26 cellular contexts compared by ENCODE assay signal in genomic region chr7:8991159-8991558, GRCh38.
DNase-seq lines count a peak whose midpoint lies in the region; ATAC-seq and TF ChIP-seq lines count a peak whose summit lies in the region.
"Had no signal": no experiment of that assay in that cellular context is flagged by ENCODE, and none has a peak within 500 bp of the region (broad histone marks: within the 10 kb centered on the region; RNA-seq: fewer than 3 reads in every experiment).

No MANE protein-coding gene starts in this region.

- ATAC-seq in SK-N-SH treated with all-trans-retinoic acid at 6 μM for 48 hours (no peak), RWPE2 (ENCODE audit: low read depth) (no peak), GM18861 (IDR thresholded peaks at IDR 0.05; ENCODE audit: unreplicated experiment) (no peak)
- ATAC-seq: Panc1 had no signal

- H3K36me3 Mint-ChIP-seq in CD14-positive monocyte: no peaks in the 10 kb centered on the region

- intact Hi-C loops in CD14-positive monocyte (cut with micrococcal nuclease): no loop called here

- H2AFZ ChIP-seq in SK-N-SH (ENCODE audit: low read depth) (no peak overlapping the region), neural cell (ENCODE audit: low read depth, low read length) (no peak overlapping the region)
- H2AFZ ChIP-seq: GM23248 had no signal

- WGBS in SK-N-SH (ENCODE audit: low lambda C conversion rate): 77% methylated on average over 2 of the region's 2 CpGs

- CTCF ChIA-PET in SK-N-SH (lab: Yijun Ruan, JAX): interaction anchor here (0.9 to 1.3 kb wide), 5 partner anchors 8 to 16 kb away, joined by 3 read pairs; no protein-coding TSS in a partner anchor

- no peak overlapping the region for H3K4me3 Mint-ChIP-seq in CD14-positive monocyte
- H3K4me3 Mint-ChIP-seq: CD4-positive, alpha-beta T cell had no signal

- peaks cover 0 to 1% (median 0%) of the 10 kb centered on the region in 3 donors for H3K27me3 Mint-ChIP-seq in CD14-positive monocyte (ENCODE audit: low read depth in 3 of 3)
- H3K27me3 Mint-ChIP-seq: CD4-positive, alpha-beta T cell had no signal

- H3K4me1 Mint-ChIP-seq in CD14-positive monocyte: no peaks in the 10 kb centered on the region

- H4K20me1 ChIP-seq in SK-N-SH (ENCODE audit: insufficient read depth) (no peaks in the 10 kb centered on the region), neural cell (ENCODE audit: insufficient read depth) (no peaks in the 10 kb centered on the region)
- H4K20me1 ChIP-seq: BLaER1 had no signal

- H3K9me3 Mint-ChIP-seq in CD14-positive monocyte: peaks cover 0 to 10% (median 2%) of the 10 kb centered on the region in 7 donors

- H3K9me3 ChIP-seq in SK-N-SH (no peaks in the 10 kb centered on the region), RWPE2 (ENCODE audit: severe bottlenecking) (no peaks in the 10 kb centered on the region), neural cell (ENCODE audit: low read length) (no peaks in the 10 kb centered on the region)
- H3K9me3 ChIP-seq: BLaER1 had no signal

- no peak overlapping the region for H3K9ac ChIP-seq in SK-N-SH
- H3K9ac ChIP-seq in neural cell (ENCODE audit: low read length): no peak overlapping the region
- H3K9ac ChIP-seq: BLaER1, GM23248 had no signal

- TF ChIP-seq EP300 in SK-N-SH (IDR thresholded peaks at IDR 0.05; ENCODE audit: borderline replicate concordance in 1 of 2, low read depth in 1 of 2, low read length in 1 of 2): no peak
- no peak for TF ChIP-seq EP300 in neural cell (conservative IDR thresholded peaks at IDR 0.05; ENCODE audit: poor library complexity, severe bottlenecking)

- H3F3A ChIP-seq in SK-N-SH (replicated peaks; ENCODE audit: insufficient read depth): no peaks in the 10 kb centered on the region
- H3F3A ChIP-seq in neural cell (ENCODE audit: insufficient read depth, low read length, poor library complexity, severe bottlenecking): no peaks in the 10 kb centered on the region

- H3K27me3 ChIP-seq in SK-N-SH (ENCODE audit: insufficient read depth) (no peaks in the 10 kb centered on the region), RWPE2 (ENCODE audit: insufficient read depth, poor library complexity, severe bottlenecking) (no peaks in the 10 kb centered on the region), neural cell (ENCODE audit: insufficient read depth, low read depth, low read length) (no peaks in the 10 kb centered on the region)
- H3K27me3 ChIP-seq: BLaER1 had no signal

- TF ChIP-seq RAD21 in SK-N-SH (IDR thresholded peaks at IDR 0.05; ENCODE audit: low read length) (peak; percentile 16; the same call in 1 of the 2 replicates), neural cell (conservative IDR thresholded peaks at IDR 0.05) (no peak)

- H3K27ac Mint-ChIP-seq in CD14-positive monocyte: no peak overlapping the region
- H3K27ac Mint-ChIP-seq: CD4-positive, alpha-beta T cell had no signal

- H3K4me2 ChIP-seq in SK-N-SH (no peak overlapping the region), neural cell (ENCODE audit: low read length) (no peak overlapping the region)
- H3K4me2 ChIP-seq: BLaER1 had no signal

- DNase-seq in SK-N-SH (no peak), RWPE2 (ENCODE audit: low spot score) (no peak), CD14-positive monocyte (ENCODE audit: low spot score) (no peak), caudate nucleus (lab: John Stamatoyannopoulos, UW) (no peak), middle frontal gyrus (ENCODE audit: extremely low spot score, low spot score) (no peak)
- DNase-seq: CD4-positive, alpha-beta T cell; DMS79 treated with DMSO at 0.1 percent for 48 hours; GM23248; H7; KBM-7; NCI-H1092; NCI-H1436; NCI-H187; NCI-H2081 treated with DMSO at 0.1 percent for 48 hours; NCI-H2171; NCI-H226; NCI-H510A; NCI-H69; SHP77 treated with DMSO at 0.1 percent for 48 hours; SW 1271 had no signal

- H3K79me2 ChIP-seq in SK-N-SH (ENCODE audit: insufficient read depth) (no peaks in the 10 kb centered on the region), neural cell (replicated peaks; ENCODE audit: insufficient read depth, low read length) (no peaks in the 10 kb centered on the region)

- no peaks in the 10 kb centered on the region for H3K36me3 ChIP-seq in SK-N-SH (replicated peaks in 1 of 2; ENCODE audit: control insufficient read depth in 1 of 2, insufficient read depth in 2 of 2, low read length in 1 of 2)
- no peaks in the 10 kb centered on the region for H3K36me3 ChIP-seq in RWPE2 (ENCODE audit: low read depth)
- no peaks in the 10 kb centered on the region for H3K36me3 ChIP-seq in neural cell (ENCODE audit: insufficient read depth, low read length)
- H3K36me3 ChIP-seq: BLaER1 had no signal

- TF ChIP-seq CTCF in SK-N-SH (IDR thresholded peaks at IDR 0.05) (no peak; the same call in 1 of the 2 replicates), RWPE2 (IDR thresholded peaks at IDR 0.05; ENCODE audit: poor library complexity, severe bottlenecking) (peak; percentile 18), neural cell (IDR thresholded peaks at IDR 0.05; ENCODE audit: poor library complexity, severe bottlenecking) (peak; percentile 11), CD14-positive monocyte (IDR thresholded peaks at IDR 0.05) (no peak)

- H3K27ac ChIP-seq in SK-N-SH (ENCODE audit: low read depth in 2 of 2, low read length in 1 of 2): no peak overlapping the region
- H3K27ac ChIP-seq in RWPE2 (ENCODE audit: poor library complexity, severe bottlenecking): no peak overlapping the region
- H3K27ac ChIP-seq in neural cell (ENCODE audit: low read length): no peak overlapping the region
- no peak overlapping the region for H3K27ac ChIP-seq in caudate nucleus (ENCODE audit: low read depth, low read length)
- H3K27ac ChIP-seq: BLaER1, GM23248, RWPE1 had no signal

- POLR2A ChIA-PET in SK-N-SH (lab: Yijun Ruan, JAX): no interaction called here

- H3K9me2 ChIP-seq in SK-N-SH: no peaks in the 10 kb centered on the region
- H3K9me2 ChIP-seq in neural cell (ENCODE audit: insufficient read depth, low read length): no peaks in the 10 kb centered on the region

- no peak overlapping the region for H3K4me3 ChIP-seq in SK-N-SH (ENCODE audit: low read depth in 2 of 2, low read length in 1 of 2)
- no peak overlapping the region for H3K4me3 ChIP-seq in RWPE2 (ENCODE audit: severe bottlenecking)
- no peak overlapping the region for H3K4me3 ChIP-seq in neural cell (ENCODE audit: low read length)
- H3K4me3 ChIP-seq: BLaER1, GM23248 had no signal

- no peaks in the 10 kb centered on the region for H3K4me1 ChIP-seq in SK-N-SH (ENCODE audit: control insufficient read depth in 1 of 2, insufficient read depth in 2 of 2, low read depth in 1 of 2, low read length in 1 of 2)
- no peaks in the 10 kb centered on the region for H3K4me1 ChIP-seq in RWPE2 (ENCODE audit: insufficient read depth, poor library complexity, severe bottlenecking)

TF ChIP-seq in SK-N-SH, 30 proteins besides CTCF, POLR2A, EP300 and RAD21:
- TF ChIP-seq RFX5 (IDR thresholded peaks at IDR 0.05; ENCODE audit: low read length) (no peak), CHD2 (IDR thresholded peaks at IDR 0.05; ENCODE audit: low read length, partially characterized antibody) (no peak), ELF1 (IDR thresholded peaks at IDR 0.05) (no peak), JUND (IDR thresholded peaks at IDR 0.05) (no peak), EZH2phosphoT487 (IDR thresholded peaks at IDR 0.05; ENCODE audit: borderline replicate concordance, low read depth) (no peak), MAX (IDR thresholded peaks at IDR 0.05; ENCODE audit: low read depth) (no peak)

TF ChIP-seq in SK-N-SH treated with all-trans-retinoic acid at 6 μM for 48 hours, 23 proteins besides CTCF, POLR2A, EP300 and RAD21 (continues in another document):
- TF ChIP-seq ZNF70 (CRISPR knock-in tag; IDR thresholded peaks at IDR 0.05) (no peak), CREB5 (CRISPR knock-in tag; IDR thresholded peaks at IDR 0.05; ENCODE audit: low read depth) (no peak), ZC3H10 (CRISPR knock-in tag; IDR thresholded peaks at IDR 0.05) (no peak), ZNF565 (CRISPR knock-in tag; conservative IDR thresholded peaks at IDR 0.05; ENCODE audit: low read depth) (no peak), ARNTL (CRISPR knock-in tag; IDR thresholded peaks at IDR 0.05; ENCODE audit: borderline replicate concordance, low read depth) (no peak), BACH2 (CRISPR knock-in tag; IDR thresholded peaks at IDR 0.05; ENCODE audit: borderline replicate concordance) (no peak)

TF ChIP-seq in neural cell, 6 proteins besides CTCF, POLR2A, EP300 and RAD21:
- no peak for TF ChIP-seq SMC3 (conservative IDR thresholded peaks at IDR 0.05; ENCODE audit: poor library complexity)
- no peak for TF ChIP-seq EZH2 (IDR thresholded peaks at IDR 0.05; ENCODE audit: borderline replicate concordance, insufficient read depth, low read length, poor library complexity, severe bottlenecking)
- no peak for TF ChIP-seq MXI1 (conservative IDR thresholded peaks at IDR 0.05; ENCODE audit: poor library complexity, severe bottlenecking)
- TF ChIP-seq TAF1 (IDR thresholded peaks at IDR 0.05; ENCODE audit: low read depth): no peak
- no peak for TF ChIP-seq POLR2AphosphoS5 (IDR thresholded peaks at IDR 0.05)
TF ChIP-seq in neural cell: peak in this region for 0.

Comparison
In these comparisons a context has a peak if more than half of its experiments do, and no peak if none do; other contexts are left out.
1. CTCF ChIP-seq: peak in RWPE2 (single experiment) and neural cell (single experiment); none in SK-N-SH (single experiment) and CD14-positive monocyte (single experiment).